Comparison of ENCODE assay signal across 8 cellular contexts in genomic region chr15:90932660-90932991, GRCh38. TPM values are rescaled to one million over a fixed set of nuclear protein-coding genes. Genes with fewer than 3 reads are reported as not detected.
DNase-seq lines count a peak whose midpoint lies in the region; ATAC-seq and TF ChIP-seq lines count a peak whose summit lies in the region.

No MANE protein-coding gene starts in this region.

- POLR2A ChIA-PET in activated CD4-positive, alpha-beta memory T cell treated with anti-CD3 and anti-CD28 coated beads for 36 hours (lab: Charles Lee): interaction anchor here (0.7 to 7.7 kb wide), 11 partner anchors 10 to 702 kb away, joined by 3 to 82 read pairs (median 4); partner anchors contain the start of genes BLM, MAN2A2 and VPS33B

- intact Hi-C loops in activated CD4-positive, alpha-beta memory T cell treated with anti-CD3 and anti-CD28 coated beads for 36 hours (cut with micrococcal nuclease): loop anchor here (5.0 to 10.0 kb wide), 6 partner anchors 115 to 1038 kb away; partner anchors contain the start of genes AP3S2, CIB1, GDPGP1 and IQGAP1
- intact Hi-C loops in right cardiac atrium (cut with DNase I) (no loop called here), spleen (cut with DNase I; ENCODE audit: low total_unique reads) (no loop called here)

- peaks cover 10% of the 10 kb centered on the region for H3K4me1 ChIP-seq in right cardiac atrium (ENCODE audit: control insufficient read depth, insufficient read depth, low read length)
- H3K4me1 ChIP-seq in spleen: peaks cover 43 to 96% (median 80%) of the 10 kb centered on the region in 6 donors

- no peaks in the 10 kb centered on the region for H3K9me3 Mint-ChIP-seq in activated CD4-positive, alpha-beta memory T cell treated with anti-CD3 and anti-CD28 coated beads for 36 hours

- peaks cover 0 to 14% (median 2%) of the 10 kb centered on the region in 6 donors for H3K36me3 ChIP-seq in spleen

- peak overlapping the region; percentile 100 for H3K27ac Mint-ChIP-seq in activated CD4-positive, alpha-beta memory T cell treated with anti-CD3 and anti-CD28 coated beads for 36 hours

- H3K27me3 ChIP-seq in HL-60 (ENCODE audit: insufficient read depth, poor library complexity, severe bottlenecking): no peaks in the 10 kb centered on the region
- H3K27me3 ChIP-seq in right cardiac atrium (ENCODE audit: control insufficient read depth, insufficient read depth): no peaks in the 10 kb centered on the region
- no peaks in the 10 kb centered on the region for H3K27me3 ChIP-seq in spleen (replicated peaks in 1 of 7)

- CTCF ChIA-PET in activated CD4-positive, alpha-beta memory T cell treated with anti-CD3 and anti-CD28 coated beads for 36 hours (lab: Charles Lee): interaction anchor here (0.7 to 9.4 kb wide), 37 partner anchors 9 to 614 kb away, joined by 3 to 231 read pairs (median 6); partner anchors contain the start of genes BLM, FES, MAN2A2 and PRC1

- peak overlapping the region; percentile 93 for H3K27ac ChIP-seq in HL-60 (replicated peaks)
- peak overlapping the region; percentile 48 for H3K27ac ChIP-seq in right cardiac atrium (ENCODE audit: low read length)
- H3K27ac ChIP-seq in spleen: peak overlapping the region; percentile 95 to 99 (median 98)

- WGBS in right cardiac atrium: 16% methylated on average over 5 of the region's 5 CpGs
- WGBS in spleen, 5 donors: 18 to 23% (median 21%) methylated on average over 4 to 5 of the region's 5 CpGs

- DNase-seq in HL-60 (ENCODE audit: low read depth in 1 of 2, low spot score in 1 of 2) (no peak), right cardiac atrium (no peak), spleen (no peak)
- no peak for DNase-seq in activated CD4-positive, alpha-beta memory T cell treated with anti-CD3 and anti-CD28 coated beads for 36 hours

- no peak for TF ChIP-seq POLR2A in spleen (IDR thresholded peaks at IDR 0.05)

- no peak for TF ChIP-seq CTCF in HL-60 (IDR thresholded peaks at IDR 0.05; ENCODE audit: insufficient read depth, low read length)
- peak in 4 of 11 experiments; percentile 4 to 56 (median 16) for TF ChIP-seq CTCF in spleen (IDR thresholded peaks at IDR 0.05 in 8 of 11, conservative IDR thresholded peaks at IDR 0.05 in 3 of 11)

- peak overlapping the region; percentile 99 for H3K4me3 Mint-ChIP-seq in activated CD4-positive, alpha-beta memory T cell treated with anti-CD3 and anti-CD28 coated beads for 36 hours

- H3K4me3 ChIP-seq in HL-60 (replicated peaks; ENCODE audit: insufficient read depth, low read length) (peak overlapping the region; percentile 75; the same call in 1 of the 2 replicates), right cardiac atrium (ENCODE audit: low read length) (no peak overlapping the region), spleen (peak overlapping the region in 7 of 8 donors; percentile 72 to 83 (median 74))

- no peaks in the 10 kb centered on the region for H3K9me3 ChIP-seq in right cardiac atrium (ENCODE audit: control insufficient read depth, low read length)
- no peaks in the 10 kb centered on the region for H3K9me3 ChIP-seq in spleen

- H3K36me3 Mint-ChIP-seq in activated CD4-positive, alpha-beta memory T cell treated with anti-CD3 and anti-CD28 coated beads for 36 hours: peaks cover 14% of the 10 kb centered on the region

- ATAC-seq in right cardiac atrium (no peak), HG02588 (IDR thresholded peaks at IDR 0.05; ENCODE audit: unreplicated experiment) (no peak), GM19328 (IDR thresholded peaks at IDR 0.05; ENCODE audit: unreplicated experiment) (no peak), GM21786 (IDR thresholded peaks at IDR 0.05; ENCODE audit: unreplicated experiment) (no peak), GM18909 (IDR thresholded peaks at IDR 0.05; ENCODE audit: poor library complexity, unreplicated experiment) (no peak)

- no peaks in the 10 kb centered on the region for H3K27me3 Mint-ChIP-seq in activated CD4-positive, alpha-beta memory T cell treated with anti-CD3 and anti-CD28 coated beads for 36 hours

- peaks cover 47% of the 10 kb centered on the region for H3K4me1 Mint-ChIP-seq in activated CD4-positive, alpha-beta memory T cell treated with anti-CD3 and anti-CD28 coated beads for 36 hours (ENCODE audit: low read depth)

RNA-seq across cellular contexts. Expression of gene HDDC3, which starts 0.3 kb away (rescaled TPM):
- 10 to 100 TPM; 45.0 to 45.8 TPM for total RNA-seq in activated CD4-positive, alpha-beta memory T cell treated with anti-CD3 and anti-CD28 coated beads for 36 hours
- total RNA-seq in right cardiac atrium (10 to 100 TPM; 13.5 to 17.7 (median 17.0) TPM), spleen (10 to 100 TPM; 12.8 to 25.9 (median 18.0) TPM)
- polyA plus RNA-seq in right cardiac atrium (22.2 TPM), spleen (10 to 100 TPM; 23.9 to 34.5 (median 31.0) TPM)

RNA-seq across cellular contexts. Expression of gene UNC45A, which starts 2.5 kb away (rescaled TPM):
- 10 to 100 TPM; 71.1 to 74.3 TPM for total RNA-seq in activated CD4-positive, alpha-beta memory T cell treated with anti-CD3 and anti-CD28 coated beads for 36 hours
- total RNA-seq in right cardiac atrium (10 to 100 TPM; 26.2 to 32.8 (median 29.9) TPM), spleen (10 to 100 TPM; 32.8 to 59.5 (median 42.6) TPM)
- polyA plus RNA-seq in right cardiac atrium (24.0 TPM), spleen (10 to 100 TPM; 32.2 to 43.6 (median 32.8) TPM)

RNA-seq across cellular contexts. Expression of gene RCCD1, which starts 22.1 kb away (rescaled TPM):
- 10 to 100 TPM; 39.9 to 41.4 TPM for total RNA-seq in activated CD4-positive, alpha-beta memory T cell treated with anti-CD3 and anti-CD28 coated beads for 36 hours
- total RNA-seq in right cardiac atrium (10 to 100 TPM in 3 of 4 donors, 1 to 10 TPM in 1; 8.7 to 14.8 (median 13.4) TPM), spleen (10 to 100 TPM in 2 of 7 donors, 1 to 10 TPM in 5; 6.9 to 11.4 (median 8.7) TPM)
- polyA plus RNA-seq in right cardiac atrium (11.1 TPM), spleen (1 to 10 TPM; 3.6 to 9.0 (median 6.3) TPM)

RNA-seq across cellular contexts. Expression of gene MAN2A2, which starts 29.5 kb away (rescaled TPM):
- total RNA-seq in activated CD4-positive, alpha-beta memory T cell treated with anti-CD3 and anti-CD28 coated beads for 36 hours: 10 to 100 TPM; 98.1 to 99.2 TPM
- total RNA-seq in right cardiac atrium: 100 to 1,000 TPM in 2 of 4 donors, 10 to 100 TPM in 2; 75.9 to 118 (median 93.4) TPM
- polyA plus RNA-seq in right cardiac atrium: 41.6 TPM
- total RNA-seq in spleen: 100 to 1,000 TPM; 105 to 167 (median 120) TPM
- polyA plus RNA-seq in spleen: 10 to 100 TPM; 13.7 to 46.1 (median 24.0) TPM

RNA-seq across cellular contexts. Expression of gene FES, which starts 48.3 kb away (rescaled TPM):
- total RNA-seq in activated CD4-positive, alpha-beta memory T cell treated with anti-CD3 and anti-CD28 coated beads for 36 hours: 10 to 100 TPM; 18.0 to 21.1 TPM
- total RNA-seq in right cardiac atrium (10 to 100 TPM; 15.6 to 21.0 (median 18.0) TPM), spleen (100 to 1,000 TPM; 150 to 369 (median 272) TPM)
- polyA plus RNA-seq in right cardiac atrium (17.6 TPM), spleen (100 to 1,000 TPM in 1 of 3 donors, 10 to 100 TPM in 2; 39.5 to 176 (median 89.2) TPM)
